ENCODE assay signal across 32 cellular contexts in genomic region chr11:83864412-83865057, GRCh38.
"Had no signal": no experiment of that assay in that cellular context is flagged by ENCODE, and none has a peak within 500 bp of the region (broad histone marks: within the 10 kb centered on the region; RNA-seq: fewer than 3 reads in every experiment).

No MANE protein-coding gene starts in this region.

- H3K27me3 ChIP-seq: esophagus muscularis mucosa, heart right ventricle, pancreas, sigmoid colon, uterus had no signal

- H3K27me3 Mint-ChIP-seq: stimulated activated memory B cell treated with anti-CD40 and anti-IgM and Interleukin-4, amounts not matched to agents 10 μg/mL and 1 μg/mL and 100 μg/mL, for 72 hours; stimulated activated naive CD8-positive, alpha-beta T cell treated with anti-CD3 and anti-CD28 coated beads, Interleukin-15, amount 100 ng/mL, for 72 hours; type B pancreatic cell had no signal

- H3K4me3 ChIP-seq: esophagus muscularis mucosa, heart right ventricle, pancreas, prostate gland, sigmoid colon, uterus had no signal

- DNase-seq: activated CD4-positive, alpha-beta T cell treated with anti-CD3 and anti-CD28 coated beads for 48 hours; activated CD4-positive, alpha-beta T cell treated with anti-CD3 and anti-CD28 coated beads, Interleukin-2, amount 50 U/mL, for 48 hours; activated CD8-positive, alpha-beta memory T cell treated with anti-CD3 and anti-CD28 coated beads for 24 hours; activated effector memory CD4-positive, alpha-beta T cell treated with Interleukin-2 at 50 U/mL for 16 hours; activated naive CD4-positive, alpha-beta T cell treated with Interleukin-2 at 50 U/mL for 16 hours; activated naive CD8-positive, alpha-beta T cell treated with anti-CD3 and anti-CD28 coated beads for 36 hours; amniotic stem cell; central memory CD4-positive, alpha-beta T cell; effector CD4-positive, alpha-beta T cell; foreskin melanocyte; heart right ventricle; naive thymus-derived CD8-positive, alpha-beta T cell; nucleus accumbens; pancreas; retina; sigmoid colon; small intestine; stimulated activated CD4-positive, alpha-beta T cell treated with anti-CD3 and anti-CD28 coated beads, Interleukin-1b, Interleukin-23, amount 100 ng/mL, for 48 hours; stimulated activated CD4-positive, alpha-beta T cell treated with anti-CD3 and anti-CD28 coated beads, Interleukin-4, amount 100 ng/mL, for 4 hours; stimulated activated CD8-positive, alpha-beta memory T cell treated with anti-CD3 and anti-CD28 coated beads, Interleukin-4, amount 100 ng/mL, for 48 hours; stimulated activated naive CD8-positive, alpha-beta T cell treated with anti-CD3 and anti-CD28 coated beads, Interleukin-15, amount 100 ng/mL, for 72 hours; substantia nigra; T-helper 9 cell; uterus; WERI-Rb-1 had no signal

- H3K9me3 Mint-ChIP-seq: T-helper 1 cell treated with Interleukin-12 subunit alpha and Interleukin-12 subunit beta and Interleukin-4 antibody, amounts not matched to agents 30 μg/mL and 1 μg/mL, for 36 hours had no signal

- H3K4me1 ChIP-seq: esophagus muscularis mucosa, pancreas, prostate gland, uterus had no signal

- H3K27ac ChIP-seq: esophagus muscularis mucosa, heart right ventricle, pancreas, prostate gland, sigmoid colon, uterus, WERI-Rb-1 had no signal

- H3K4me3 Mint-ChIP-seq: activated naive CD8-positive, alpha-beta T cell treated with anti-CD3 and anti-CD28 coated beads for 36 hours; memory B cell; naive thymus-derived CD8-positive, alpha-beta T cell; neural crest cell; stimulated activated memory B cell treated with anti-CD40 and anti-IgM and Interleukin-4, amounts not matched to agents 10 μg/mL and 1 μg/mL and 100 μg/mL, for 72 hours; stimulated activated naive CD8-positive, alpha-beta T cell treated with anti-CD3 and anti-CD28 coated beads, Interleukin-15, amount 100 ng/mL, for 72 hours; T-helper 1 cell treated with Interleukin-12 subunit alpha and Interleukin-12 subunit beta and Interleukin-4 antibody, amounts not matched to agents 30 μg/mL and 1 μg/mL, for 36 hours; type B pancreatic cell had no signal

- H3K9me3 ChIP-seq: pancreas, prostate gland, sigmoid colon, uterus had no signal

- H3K27ac Mint-ChIP-seq: activated naive CD8-positive, alpha-beta T cell treated with anti-CD3 and anti-CD28 coated beads for 36 hours; memory B cell; naive thymus-derived CD8-positive, alpha-beta T cell; stimulated activated memory B cell treated with anti-CD40 and anti-IgM and Interleukin-4, amounts not matched to agents 10 μg/mL and 1 μg/mL and 100 μg/mL, for 72 hours; stimulated activated naive CD8-positive, alpha-beta T cell treated with anti-CD3 and anti-CD28 coated beads, Interleukin-15, amount 100 ng/mL, for 72 hours; T-helper 1 cell treated with Interleukin-12 subunit alpha and Interleukin-12 subunit beta and Interleukin-4 antibody, amounts not matched to agents 30 μg/mL and 1 μg/mL, for 36 hours; type B pancreatic cell had no signal

- H3K36me3 ChIP-seq: esophagus muscularis mucosa, heart right ventricle, pancreas, prostate gland, uterus, WERI-Rb-1 had no signal

- H3K36me3 Mint-ChIP-seq: activated naive CD8-positive, alpha-beta T cell treated with anti-CD3 and anti-CD28 coated beads for 36 hours; memory B cell; naive thymus-derived CD8-positive, alpha-beta T cell; stimulated activated memory B cell treated with anti-CD40 and anti-IgM and Interleukin-4, amounts not matched to agents 10 μg/mL and 1 μg/mL and 100 μg/mL, for 72 hours; type B pancreatic cell had no signal

- H3K4me1 Mint-ChIP-seq: activated naive CD8-positive, alpha-beta T cell treated with anti-CD3 and anti-CD28 coated beads for 36 hours; memory B cell; naive thymus-derived CD8-positive, alpha-beta T cell; stimulated activated memory B cell treated with anti-CD40 and anti-IgM and Interleukin-4, amounts not matched to agents 10 μg/mL and 1 μg/mL and 100 μg/mL, for 72 hours; stimulated activated naive CD8-positive, alpha-beta T cell treated with anti-CD3 and anti-CD28 coated beads, Interleukin-15, amount 100 ng/mL, for 72 hours had no signal
